27 cellular contexts compared by ENCODE assay signal in genomic region chr11:64686466-64687175, GRCh38. TPM values are rescaled to one million over a fixed set of nuclear protein-coding genes. Genes with fewer than 3 reads are reported as not detected.
DNase-seq lines count a peak whose midpoint lies in the region; ATAC-seq, FAIRE-seq and TF ChIP-seq lines count a peak whose summit lies in the region.
"Had no signal": no experiment of that assay in that cellular context is flagged by ENCODE, and none has a peak within 500 bp of the region (broad histone marks: within the 10 kb centered on the region; RNA-seq: fewer than 3 reads in every experiment).

No MANE protein-coding gene starts in this region.

- H3K4me2 ChIP-seq in GM23248 (ENCODE audit: unreplicated experiment) (no peak overlapping the region), H1 (ENCODE audit: insufficient read depth in 1 of 2, low read depth in 2 of 2, low read length in 2 of 2) (no peak overlapping the region), H9 (ENCODE audit: insufficient read depth, insufficient read length, low read length) (no peak overlapping the region)
- H3K4me2 ChIP-seq: smooth muscle cell had no signal

- no peaks in the 10 kb centered on the region for H3K27me3 Mint-ChIP-seq in activated CD4-positive, alpha-beta memory T cell treated with anti-CD3 and anti-CD28 coated beads for 36 hours
- H3K27me3 Mint-ChIP-seq in H9 (ENCODE audit: low read depth) (peaks cover 57% of the 10 kb centered on the region), Caco-2 (ENCODE audit: insufficient read depth, unreplicated experiment) (peaks cover 6% of the 10 kb centered on the region)

- CTCF ChIA-PET in activated CD4-positive, alpha-beta memory T cell treated with anti-CD3 and anti-CD28 coated beads for 36 hours (lab: Charles Lee) = interaction anchor here (1.8 kb wide), 1 partner anchor 18 kb away, joined by 5 read pairs; no protein-coding TSS in a partner anchor
- CTCF ChIA-PET in H1 (lab: Charles Lee; ENCODE audit: partially characterized antibody) (interaction anchor here (0.7 to 10.0 kb wide), 9 partner anchors 10 to 118 kb away, joined by 3 to 101 read pairs (median 3); partner anchors contain the start of gene RASGRP2), Caco-2 (lab: Charles Lee) (interaction anchor here (0.6 kb wide), 1 partner anchor 201 kb away, joined by 3 read pairs; no protein-coding TSS in a partner anchor)

- no peaks in the 10 kb centered on the region for H3K36me3 Mint-ChIP-seq in activated CD4-positive, alpha-beta memory T cell treated with anti-CD3 and anti-CD28 coated beads for 36 hours
- no peaks in the 10 kb centered on the region for H3K36me3 Mint-ChIP-seq in stimulated activated effector memory CD8-positive, alpha-beta T cell treated with anti-CD3 and anti-CD28 coated beads, Interleukin-12 subunit alpha, Interleukin-12 subunit beta, amount 100 ng/mL, for 72 hours
- no peaks in the 10 kb centered on the region; a peak in 1 of 7 replicates for H3K36me3 Mint-ChIP-seq in H9 (ENCODE audit: insufficient read depth in 1 of 3, low read depth in 3 of 3)
- no peaks in the 10 kb centered on the region for H3K36me3 Mint-ChIP-seq in Caco-2 (ENCODE audit: insufficient read depth, unreplicated experiment)

- H2BK120ac ChIP-seq in H1 (replicated peaks; ENCODE audit: low read depth, low read length) (no peak overlapping the region), H9 (ENCODE audit: low read depth, low read length, poor library complexity, severe bottlenecking) (no peak overlapping the region)

- no peak overlapping the region for H3K4ac ChIP-seq in H1 (replicated peaks; ENCODE audit: insufficient read length, low read depth, low read length)
- H3K4ac ChIP-seq in H9 (ENCODE audit: low read depth, low read length) = no peak overlapping the region; the same call in 1 of the 2 replicates

- peaks cover 10% of the 10 kb centered on the region for H3K27me3 ChIP-seq in GM23248 (replicated peaks; ENCODE audit: insufficient read depth)
- H3K27me3 ChIP-seq in H1 (replicated peaks in 1 of 4; ENCODE audit: control insufficient read depth in 3 of 4, extremely low read depth in 1 of 4, insufficient read depth in 3 of 4, low read length in 3 of 4) = no peaks in the 10 kb centered on the region
- no peaks in the 10 kb centered on the region for H3K27me3 ChIP-seq in H9 (ENCODE audit: insufficient read depth, low read length)
- peaks cover 1% of the 10 kb centered on the region; the same call in 1 of the 2 replicates for H3K27me3 ChIP-seq in Caco-2 (replicated peaks; ENCODE audit: control insufficient read depth, insufficient read depth, low read length)
- H3K27me3 ChIP-seq: adrenal gland, gastroesophageal sphincter, left lung had no signal

- H4K8ac ChIP-seq in H1 (ENCODE audit: extremely low read depth, insufficient read depth, low read length) = 0 out of 2 replicates have a peak overlapping the region, but pooled peaks have one; percentile 20
- no peak overlapping the region for H4K8ac ChIP-seq in H9 (replicated peaks; ENCODE audit: insufficient read length, low read depth, low read length)

- no peak overlapping the region for H2AK5ac ChIP-seq in H1 (ENCODE audit: low read depth, low read length)
- no peak overlapping the region for H2AK5ac ChIP-seq in H9 (ENCODE audit: insufficient read length, low read length)

- H3K9me2 ChIP-seq in GM23248 (ENCODE audit: insufficient read depth) = no peaks in the 10 kb centered on the region

- no peak overlapping the region for H2AFZ ChIP-seq in GM23248
- H2AFZ ChIP-seq in H1 (ENCODE audit: low read length) = no peak overlapping the region
- no peak overlapping the region for H2AFZ ChIP-seq in H9 (ENCODE audit: low read length)

- H3K4me1 Mint-ChIP-seq in activated CD4-positive, alpha-beta memory T cell treated with anti-CD3 and anti-CD28 coated beads for 36 hours (ENCODE audit: low read depth) = peaks cover 2% of the 10 kb centered on the region
- H3K4me1 Mint-ChIP-seq in stimulated activated effector memory CD8-positive, alpha-beta T cell treated with anti-CD3 and anti-CD28 coated beads, Interleukin-12 subunit alpha, Interleukin-12 subunit beta, amount 100 ng/mL, for 72 hours = peaks cover 23% of the 10 kb centered on the region
- H3K4me1 Mint-ChIP-seq in H9 = peaks cover 11 to 17% of the 10 kb centered on the region in 2 experiments
- H3K4me1 Mint-ChIP-seq in Caco-2 (ENCODE audit: low read depth, unreplicated experiment) = peaks cover 8% of the 10 kb centered on the region

- H2BK20ac ChIP-seq in H1 (ENCODE audit: low read length) = no peak overlapping the region
- H2BK20ac ChIP-seq in H9 (ENCODE audit: low read depth, low read length, poor library complexity, severe bottlenecking) = no peak overlapping the region

- H3K9me3 ChIP-seq in GM23248 (ENCODE audit: low read depth) (no peaks in the 10 kb centered on the region), H1 (ENCODE audit: insufficient read depth in 2 of 2, low read depth in 1 of 2, low read length in 1 of 2) (no peaks in the 10 kb centered on the region), H9 (ENCODE audit: control insufficient read depth, low read depth, low read length) (no peaks in the 10 kb centered on the region), Caco-2 (no peaks in the 10 kb centered on the region)
- H3K9me3 ChIP-seq: adrenal gland, gastroesophageal sphincter, left lung had no signal

- TF ChIP-seq CTCF in H1 (IDR thresholded peaks at IDR 0.05; ENCODE audit: control extremely low read depth in 1 of 3, insufficient read depth in 1 of 3, low read depth in 1 of 3, low read length in 3 of 3) (no peak), H9 (conservative IDR thresholded peaks at IDR 0.05) (no peak), Caco-2 (IDR thresholded peaks at IDR 0.05; ENCODE audit: insufficient read depth in 1 of 2, low read depth in 1 of 2, low read length in 1 of 2, severe bottlenecking in 1 of 2, unreplicated experiment in 1 of 2) (no peak)

- H2BK5ac ChIP-seq in H1 (ENCODE audit: low read depth, low read length) (peak overlapping the region; percentile 13; the same call in 1 of the 2 replicates), H9 (ENCODE audit: insufficient read length, low read length) (no peak overlapping the region)

- in situ Hi-C loops in GM23248 (cut with MboI) = no loop called here

- no peaks in the 10 kb centered on the region for H3F3A ChIP-seq in GM23248 (ENCODE audit: insufficient read depth)

- H3K9ac ChIP-seq in GM23248 (no peak overlapping the region), H1 (replicated peaks in 1 of 4; ENCODE audit: extremely low read depth in 1 of 4, low read depth in 3 of 4, low read length in 3 of 4) (no peak overlapping the region), H9 (ENCODE audit: extremely low read depth, insufficient read length, low read length) (no peak overlapping the region)

- DNase-seq in GM23248 = peak; percentile 29
- peak; percentile 12 for DNase-seq in activated CD4-positive, alpha-beta memory T cell treated with anti-CD3 and anti-CD28 coated beads for 36 hours
- DNase-seq in H1 (ENCODE audit: low read depth in 1 of 2, low spot score in 2 of 2) = no peak
- no peak for DNase-seq in stimulated activated effector memory CD8-positive, alpha-beta T cell treated with anti-CD3 and anti-CD28 coated beads, Interleukin-12 subunit alpha, Interleukin-12 subunit beta, amount 100 ng/mL, for 72 hours (ENCODE audit: low spot score in 2 of 2)
- DNase-seq in H9 = no peak
- no peak for DNase-seq in NCI-H1105 treated with DMSO at 0.1 percent for 48 hours (lab: John Stamatoyannopoulos, UW)
- no peak for DNase-seq in Caco-2
- DNase-seq: activated naive CD4-positive, alpha-beta T cell; activated T-cell treated with anti-CD3 and anti-CD28 coated beads, Interleukin-2, amount 50 U/mL, for 4 hours; DMS53; GF-D8; Karpas-422; left lung; MV-4-11; NCI-H146; stimulated activated CD4-positive, alpha-beta T cell treated with anti-CD3 and anti-CD28 coated beads, Interleukin-1b, Interleukin-23, amount 100 ng/mL, for 48 hours; stimulated activated CD8-positive, alpha-beta memory T cell treated with anti-CD3 and anti-CD28 coated beads, Interleukin-4, amount 100 ng/mL, for 48 hours; T-helper 17 cell had no signal

- H3K23me2 ChIP-seq in H1 (ENCODE audit: low read depth, low read length) = peaks cover 2% of the 10 kb centered on the region; the same call in 1 of the 2 replicates
- H3K23me2 ChIP-seq in H9 (ENCODE audit: insufficient read length, low read depth, low read length, poor library complexity, severe bottlenecking) = peaks cover 2% of the 10 kb centered on the region

- TF ChIP-seq RAD21 in H1 (IDR thresholded peaks at IDR 0.05 in 1 of 2, conservative IDR thresholded peaks at IDR 0.05 in 1 of 2; ENCODE audit: low read depth in 2 of 2, low read length in 2 of 2) = no peak

- intact Hi-C loops in activated CD4-positive, alpha-beta memory T cell treated with anti-CD3 and anti-CD28 coated beads for 36 hours (cut with micrococcal nuclease) = no loop called here
- intact Hi-C loops in Caco-2 (cut with micrococcal nuclease; ENCODE audit: unreplicated experiment) = no loop called here

- H3K4me3 Mint-ChIP-seq in activated CD4-positive, alpha-beta memory T cell treated with anti-CD3 and anti-CD28 coated beads for 36 hours = no peak overlapping the region
- H3K4me3 Mint-ChIP-seq in stimulated activated effector memory CD8-positive, alpha-beta T cell treated with anti-CD3 and anti-CD28 coated beads, Interleukin-12 subunit alpha, Interleukin-12 subunit beta, amount 100 ng/mL, for 72 hours = no peak overlapping the region
- H3K4me3 Mint-ChIP-seq in H9 = no peak overlapping the region
- H3K4me3 Mint-ChIP-seq in Caco-2 (ENCODE audit: unreplicated experiment) = no peak overlapping the region
- H3K4me3 Mint-ChIP-seq: activated T-cell treated with anti-CD3 and anti-CD28 coated beads, Interleukin-2, amount 50 U/mL, for 4 hours; T-helper 17 cell had no signal

- H4K91ac ChIP-seq in H1 (replicated peaks; ENCODE audit: insufficient read length, low read length) = no peak overlapping the region
- H4K91ac ChIP-seq in H9 (ENCODE audit: insufficient read length, low read depth, low read length) = no peak overlapping the region

- no TSS peak for BruUV-seq in Caco-2 (replicated peaks; lab: Mats Ljungman, UMichigan)

- no peaks in the 10 kb centered on the region for H3K79me1 ChIP-seq in H1 (ENCODE audit: low read depth, low read length)
- H3K79me1 ChIP-seq in H9 (ENCODE audit: insufficient read depth, low read depth, low read length, poor library complexity, severe bottlenecking) = no peaks in the 10 kb centered on the region

- H3K27ac Mint-ChIP-seq in activated CD4-positive, alpha-beta memory T cell treated with anti-CD3 and anti-CD28 coated beads for 36 hours = no peak overlapping the region
- H3K27ac Mint-ChIP-seq in stimulated activated effector memory CD8-positive, alpha-beta T cell treated with anti-CD3 and anti-CD28 coated beads, Interleukin-12 subunit alpha, Interleukin-12 subunit beta, amount 100 ng/mL, for 72 hours = peak overlapping the region; percentile 48
- H3K27ac Mint-ChIP-seq in H9 (no peak overlapping the region; a peak in 1 of 7 replicates), Caco-2 (ENCODE audit: unreplicated experiment) (no peak overlapping the region)
- H3K27ac Mint-ChIP-seq: T-helper 17 cell had no signal

- H3K27ac ChIP-seq in GM23248 = no peak overlapping the region
- no peak overlapping the region for H3K27ac ChIP-seq in H1 (ENCODE audit: low read depth, low read length)
- no peak overlapping the region for H3K27ac ChIP-seq in H9 (ENCODE audit: insufficient read length, low read depth, low read length)
- H3K27ac ChIP-seq: adrenal gland, left lung, RWPE1, SK-N-MC had no signal

- no peaks in the 10 kb centered on the region for H3K79me2 ChIP-seq in GM23248 (ENCODE audit: insufficient read depth)
- H3K79me2 ChIP-seq in H1 (ENCODE audit: control insufficient read depth in 1 of 2, insufficient read depth in 2 of 2, low read length in 2 of 2) = no peaks in the 10 kb centered on the region
- no peaks in the 10 kb centered on the region for H3K79me2 ChIP-seq in H9 (ENCODE audit: insufficient read depth, low read length)

- no peak overlapping the region for H4K5ac ChIP-seq in H1 (ENCODE audit: insufficient read length, low read depth, low read length)
- H4K5ac ChIP-seq in H9 (ENCODE audit: insufficient read length, low read depth, low read length) = no peak overlapping the region

- H3K9me3 Mint-ChIP-seq in activated CD4-positive, alpha-beta memory T cell treated with anti-CD3 and anti-CD28 coated beads for 36 hours = no peaks in the 10 kb centered on the region
- H3K9me3 Mint-ChIP-seq in stimulated activated effector memory CD8-positive, alpha-beta T cell treated with anti-CD3 and anti-CD28 coated beads, Interleukin-12 subunit alpha, Interleukin-12 subunit beta, amount 100 ng/mL, for 72 hours = no peaks in the 10 kb centered on the region
- no peaks in the 10 kb centered on the region for H3K9me3 Mint-ChIP-seq in H9
- no peaks in the 10 kb centered on the region for H3K9me3 Mint-ChIP-seq in Caco-2 (ENCODE audit: unreplicated experiment)
- H3K9me3 Mint-ChIP-seq: activated T-cell treated with anti-CD3 and anti-CD28 coated beads, Interleukin-2, amount 50 U/mL, for 4 hours had no signal

- 67 to 72% methylated on average over 9 of the region's 9 CpGs for WGBS in GM23248 (ENCODE audit: low coverage in 1 of 2, low lambda C conversion rate in 2 of 2, missing lambda C conversion rate in 2 of 2), 2 experiments
- 86% methylated on average over 9 of the region's 9 CpGs; no CpG with 5 or more reads in 1 of the 2 experiments for WGBS in H1 (ENCODE audit: extremely low coverage in 1 of 2, insufficient coverage in 1 of 2, insufficient read length in 1 of 2, insufficient replicate concordance in 2 of 2, low coverage in 1 of 2, low lambda C conversion rate in 2 of 2, missing lambda C conversion rate in 1 of 2), 2 experiments
- no CpG with 5 or more reads among the region's 9 CpGs for WGBS in H9 (ENCODE audit: extremely low coverage, insufficient read length, low lambda C conversion rate)

- no peak for TF ChIP-seq EP300 in H1 (IDR thresholded peaks at IDR 0.05; ENCODE audit: borderline replicate concordance in 1 of 2, low read depth in 2 of 2, low read length in 2 of 2)

- no peak overlapping the region for H3K56ac ChIP-seq in H1 (replicated peaks; ENCODE audit: insufficient read length, low read depth, low read length)
- H3K56ac ChIP-seq in H9 (ENCODE audit: insufficient read length, low read depth, low read length) = no peak overlapping the region

- H2BK12ac ChIP-seq in H1 (ENCODE audit: low read depth, low read length) (no peak overlapping the region), H9 (ENCODE audit: insufficient read length, low read depth, low read length) (no peak overlapping the region)

- H3K14ac ChIP-seq in H1 (ENCODE audit: insufficient read length) (no peak overlapping the region), H9 (ENCODE audit: insufficient read depth, low read length) (no peak overlapping the region; the same call in 1 of the 2 replicates)

- H4K20me1 ChIP-seq in GM23248 (ENCODE audit: insufficient read depth) (no peaks in the 10 kb centered on the region), H1 (replicated peaks in 1 of 2; ENCODE audit: control insufficient read depth in 1 of 2, insufficient read depth in 2 of 2, low read length in 2 of 2) (no peaks in the 10 kb centered on the region), H9 (ENCODE audit: control insufficient read depth, insufficient read depth, insufficient read length) (no peaks in the 10 kb centered on the region)

- no peaks in the 10 kb centered on the region for H3K36me3 ChIP-seq in GM23248 (ENCODE audit: low read depth)
- H3K36me3 ChIP-seq in H1 (ENCODE audit: control insufficient read depth in 2 of 4, insufficient read depth in 4 of 4, low read length in 3 of 4) = no peaks in the 10 kb centered on the region
- H3K36me3 ChIP-seq in Caco-2 (ENCODE audit: control insufficient read depth, insufficient read depth, low read length) = no peaks in the 10 kb centered on the region
- H3K36me3 ChIP-seq: adrenal gland, gastroesophageal sphincter, left lung had no signal

- H3K23ac ChIP-seq in H1 (ENCODE audit: insufficient read length) (no peak overlapping the region), H9 (ENCODE audit: insufficient read length, low read depth, low read length) (no peak overlapping the region)

- H3K4me1 ChIP-seq in GM23248 (ENCODE audit: insufficient read depth) (no peaks in the 10 kb centered on the region), H1 (replicated peaks in 1 of 4; ENCODE audit: control insufficient read depth in 3 of 4, insufficient read depth in 4 of 4, low read length in 3 of 4) (peaks cover 0 to 4% (median 0%) of the 10 kb centered on the region in 4 experiments; a peak in 1 of 7 replicates), H9 (ENCODE audit: insufficient read depth, low read length) (no peaks in the 10 kb centered on the region), Caco-2 (no peaks in the 10 kb centered on the region)

- ATAC-seq in stimulated activated effector memory CD8-positive, alpha-beta T cell treated with anti-CD3 and anti-CD28 coated beads, Interleukin-12 subunit alpha, Interleukin-12 subunit beta, amount 100 ng/mL, for 72 hours = peak; percentile 69
- no peak for ATAC-seq in activated CD4-positive, CD25-positive, alpha-beta regulatory T cell treated with anti-CD3 and anti-CD28 coated beads, Interleukin-2, amount 50 U/mL, for 24 hours
- ATAC-seq: activated T-cell treated with anti-CD3 and anti-CD28 coated beads, Interleukin-2, amount 50 U/mL, for 4 hours; left lung; T-helper 17 cell had no signal

- H2BK15ac ChIP-seq in H1 (ENCODE audit: low read length) (0 out of 2 replicates have a peak overlapping the region, but pooled peaks have one; percentile 16), H9 (ENCODE audit: low read depth, low read length) (no peak overlapping the region)

- no peak for TF ChIP-seq POLR2A in H1 (IDR thresholded peaks at IDR 0.05; ENCODE audit: control extremely low read depth in 1 of 2, low read depth in 2 of 2, low read length in 2 of 2)

- POLR2A ChIA-PET in activated CD4-positive, alpha-beta memory T cell treated with anti-CD3 and anti-CD28 coated beads for 36 hours (lab: Charles Lee) = no interaction called here
- POLR2A ChIA-PET in H1 (lab: Charles Lee; ENCODE audit: partially characterized antibody) = no interaction called here
- POLR2A ChIA-PET in Caco-2 (lab: Charles Lee) = no interaction called here

- H3K4me3 ChIP-seq in GM23248 = no peak overlapping the region
- no peak overlapping the region for H3K4me3 ChIP-seq in H1 (ENCODE audit: extremely low read depth in 1 of 4, insufficient read depth in 2 of 4, low read depth in 3 of 4, low read length in 4 of 4)
- no peak overlapping the region for H3K4me3 ChIP-seq in Caco-2 (ENCODE audit: low read depth, low read length)
- H3K4me3 ChIP-seq: adrenal gland, gastroesophageal sphincter, left lung, SK-N-MC, smooth muscle cell had no signal

- no peak overlapping the region for H3K18ac ChIP-seq in H1 (ENCODE audit: extremely low read depth, low read length)
- no peak overlapping the region for H3K18ac ChIP-seq in H9 (ENCODE audit: insufficient read length, low read depth, low read length)

- no peak overlapping the region for H3T11ph ChIP-seq in H9 (ENCODE audit: low read length)

- FAIRE-seq in H1 (lab: Jason Lieb, UNC) = no peak
- FAIRE-seq: urothelium cell line had no signal

RNA-seq across cellular contexts. Expression of gene NRXN2, which starts 36.4 kb away (rescaled TPM):
- 0.51 and 5.6 TPM in 2 replicates for total RNA-seq in GM23248 (2014; rRNA removed; shearing (Covaris generic))
- polyA plus RNA-seq in GM23248 (2016; fragmentation: Nextera tagmentation; extraction: Ambion mirVana) (0.48 and 1.1 TPM in 2 replicates), H1 (2011; rRNA removed) (1.3 and 5.7 TPM in 2 replicates)
- under 1 TPM; 0.31 to 0.41 TPM for total RNA-seq in activated CD4-positive, alpha-beta memory T cell treated with anti-CD3 and anti-CD28 coated beads for 36 hours
- 11.4 and 11.5 TPM in 2 replicates for total RNA-seq in H1 (2021; fragmentation: NEBNext Ultra II Directional; extraction: Animal tissue kit (Norgen Biotek cat#: 25700))
- polyA plus RNA-seq in H1 (2011; cell fraction: cytosol; rRNA removed) = 2.4 TPM
- polyA plus RNA-seq in H1 (2011; cell fraction: nucleus; rRNA removed) = 7.0 TPM
- 6.8 to 12.4 TPM (median 9.6 TPM) in 4 replicates for polyA plus RNA-seq in H1 (2012, experiment 1 of 2)
- 4.9 TPM for polyA plus RNA-seq in H1 (2012, experiment 2 of 2)
- polyA plus RNA-seq in H1 (2013, experiment 1 of 2) = 11.2 TPM
- 12.9 TPM for polyA plus RNA-seq in H1 (2013, experiment 2 of 2)
- polyA minus RNA-seq in H1 (2011; rRNA and poly(A)+ RNA removed) = 10.7 and 12.0 TPM in 2 replicates
- polyA minus RNA-seq in H1 (2011; cell fraction: cytosol; rRNA and poly(A)+ RNA removed) = 8.7 TPM
- 10.3 TPM for polyA minus RNA-seq in H1 (2011; cell fraction: nucleus; rRNA and poly(A)+ RNA removed)
- total RNA-seq in H9 (2021) (3.9 and 4.8 TPM in 2 replicates), Caco-2 (2022) (6.5 and 7.6 TPM in 2 replicates)
- total RNA-seq: bronchial epithelial cell, pulmonary artery endothelial cell had no signal

RNA-seq across cellular contexts. Expression of gene RASGRP2, which starts 57.3 kb away (rescaled TPM):
- not detected in 2 replicates for total RNA-seq in GM23248 (2014; rRNA removed; shearing (Covaris generic))
- polyA plus RNA-seq in GM23248 (2016; fragmentation: Nextera tagmentation; extraction: Ambion mirVana) = 0.61 and 0.68 TPM in 2 replicates
- total RNA-seq in activated CD4-positive, alpha-beta memory T cell treated with anti-CD3 and anti-CD28 coated beads for 36 hours = 1 to 10 TPM; 7.5 to 8.2 TPM
- 37.9 and 40.6 TPM in 2 replicates for total RNA-seq in H1 (2021; fragmentation: NEBNext Ultra II Directional; extraction: Animal tissue kit (Norgen Biotek cat#: 25700))
- polyA plus RNA-seq in H1 (2011; rRNA removed) = 45.7 and 50.4 TPM in 2 replicates
- 41.1 TPM for polyA plus RNA-seq in H1 (2011; cell fraction: cytosol; rRNA removed)
- polyA plus RNA-seq in H1 (2011; cell fraction: nucleus; rRNA removed) = 127 TPM
- 30.1 to 58.0 TPM (median 54.6 TPM) in 4 replicates for polyA plus RNA-seq in H1 (2012, experiment 1 of 2)
- 31.1 TPM for polyA plus RNA-seq in H1 (2012, experiment 2 of 2)
- 33.0 TPM for polyA plus RNA-seq in H1 (2013, experiment 1 of 2)
- polyA plus RNA-seq in H1 (2013, experiment 2 of 2) = 34.6 TPM
- polyA minus RNA-seq in H1 (2011; rRNA and poly(A)+ RNA removed) = 14.8 and 18.9 TPM in 2 replicates
- polyA minus RNA-seq in H1 (2011; cell fraction: cytosol; rRNA and poly(A)+ RNA removed) = 12.3 TPM
- 24.8 TPM for polyA minus RNA-seq in H1 (2011; cell fraction: nucleus; rRNA and poly(A)+ RNA removed)
- 24.0 and 26.9 TPM in 2 replicates for total RNA-seq in H9 (2021)
- total RNA-seq in Caco-2 (2022) = 4.0 and 4.1 TPM in 2 replicates
- total RNA-seq: bronchial epithelial cell had no signal

Comparison
In these comparisons a context has a peak if more than half of its experiments do, and no peak if none do; other contexts are left out.
1. DNase-seq: peak in GM23248 (single experiment) and activated CD4-positive, alpha-beta memory T cell treated with anti-CD3 and anti-CD28 coated beads for 36 hours (single experiment); none in H1 (0 of 2), stimulated activated effector memory CD8-positive, alpha-beta T cell treated with anti-CD3 and anti-CD28 coated beads, Interleukin-12 subunit alpha, Interleukin-12 subunit beta, amount 100 ng/mL, for 72 hours (0 of 2), H9 (single experiment), NCI-H1105 treated with DMSO at 0.1 percent for 48 hours (single experiment) and Caco-2 (0 of 2).